Comparison of ENCODE assay signal across 10 cellular contexts in the genomic region with DNA sequence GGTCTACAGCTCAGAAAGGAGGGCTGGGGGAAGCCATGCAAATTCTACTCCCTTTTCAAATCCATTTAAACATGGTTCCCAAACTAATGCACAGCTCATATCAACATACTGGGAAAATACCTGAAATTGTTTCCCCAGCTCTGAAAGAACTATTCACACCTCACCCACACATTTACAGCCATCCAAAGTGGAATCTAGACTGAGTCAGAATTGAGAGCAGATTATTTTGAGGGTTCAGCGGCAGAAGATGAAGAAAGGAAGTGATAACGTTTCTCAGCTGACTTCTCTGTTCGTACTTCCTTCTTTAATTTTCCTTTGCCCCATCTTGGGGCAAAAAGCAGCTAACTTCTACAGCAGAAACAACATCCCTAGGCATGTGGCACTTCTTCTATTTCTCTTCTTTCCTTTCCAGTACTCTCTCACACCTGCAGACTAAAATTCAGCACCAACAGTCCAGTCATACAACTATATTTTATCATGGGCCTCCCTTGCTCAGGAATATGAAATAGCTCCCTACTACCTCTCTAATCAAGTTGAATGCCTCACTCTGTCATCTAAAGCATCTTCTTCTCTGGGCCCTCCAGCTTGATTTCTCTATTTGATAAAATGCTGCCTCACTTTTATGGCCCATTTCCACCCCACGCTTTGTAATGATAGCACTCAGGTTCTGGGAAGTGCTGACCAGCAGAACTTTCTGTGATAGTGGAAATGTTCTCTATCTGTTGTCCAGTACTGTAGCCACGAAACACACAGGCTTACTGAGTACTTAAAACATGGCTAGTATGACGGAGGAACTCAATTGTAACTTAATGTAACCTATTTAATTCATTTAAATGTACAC. TPM values are rescaled to one million over a fixed set of nuclear protein-coding genes. Genes with fewer than 3 reads are reported as not detected.
DNase-seq lines count a peak whose midpoint lies in the region; ATAC-seq and TF ChIP-seq lines count a peak whose summit lies in the region.
"Had no signal": no experiment of that assay in that cellular context is flagged by ENCODE, and none has a peak within 500 bp of the region (broad histone marks: within the 10 kb centered on the region; RNA-seq: fewer than 3 reads in every experiment).

No MANE protein-coding gene starts in this region.

- peaks cover 99% of the 10 kb centered on the region for H3K4me1 Mint-ChIP-seq in activated naive CD4-positive, alpha-beta T cell treated with anti-CD3 and anti-CD28 coated beads, Interleukin-2, amount 50 U/mL, for 24 hours
- H3K4me1 Mint-ChIP-seq in activated CD4-positive, alpha-beta memory T cell treated with anti-CD3 and anti-CD28 coated beads, Interleukin-2, amount 10 ng/mL, durations not matched to agents 7 days and 5 days, result peaks cover 99% of the 10 kb centered on the region

- no peaks in the 10 kb centered on the region for H3K9me3 ChIP-seq in right lobe of liver
- no peaks in the 10 kb centered on the region for H3K9me3 ChIP-seq in tibial nerve

- H3K27ac ChIP-seq in right lobe of liver, result peak overlapping the region; percentile 42 to 75 (median 53)
- H3K27ac ChIP-seq in tibial nerve, result peak overlapping the region; percentile 15 to 78 (median 58)

- no peaks in the 10 kb centered on the region for H3K36me3 ChIP-seq in right lobe of liver
- no peaks in the 10 kb centered on the region for H3K36me3 ChIP-seq in tibial nerve

- no peak for DNase-seq in activated naive CD4-positive, alpha-beta T cell treated with anti-CD3 and anti-CD28 coated beads, Interleukin-2, amount 50 U/mL, for 16 hours
- DNase-seq in activated CD4-positive, alpha-beta memory T cell treated with anti-CD3 and anti-CD28 coated beads, Interleukin-2, amount 10 ng/mL, durations not matched to agents 7 days and 5 days, result no peak
- DNase-seq in right lobe of liver (no peak), tibial nerve (ENCODE audit: low spot score in 2 of 2) (no peak), GM03348 (ENCODE audit: low spot score) (no peak)
- no peak for DNase-seq in stimulated activated CD4-positive, alpha-beta T cell treated with anti-CD3 and anti-CD28 coated beads, Interleukin-12 subunit alpha, Interleukin-12 subunit beta, amount 100 ng/mL, for 4 hours
- DNase-seq: H7, trophoblast cell had no signal

- H3K27ac Mint-ChIP-seq in activated naive CD4-positive, alpha-beta T cell treated with anti-CD3 and anti-CD28 coated beads, Interleukin-2, amount 50 U/mL, for 24 hours, result peak overlapping the region; percentile 92
- H3K27ac Mint-ChIP-seq in activated CD4-positive, alpha-beta memory T cell treated with anti-CD3 and anti-CD28 coated beads, Interleukin-2, amount 10 ng/mL, durations not matched to agents 7 days and 5 days, result peak overlapping the region; percentile 97

- H3K27me3 Mint-ChIP-seq in activated naive CD4-positive, alpha-beta T cell treated with anti-CD3 and anti-CD28 coated beads, Interleukin-2, amount 50 U/mL, for 24 hours, result no peaks in the 10 kb centered on the region
- no peaks in the 10 kb centered on the region for H3K27me3 Mint-ChIP-seq in activated CD4-positive, alpha-beta memory T cell treated with anti-CD3 and anti-CD28 coated beads, Interleukin-2, amount 10 ng/mL, durations not matched to agents 7 days and 5 days

- CTCF ChIA-PET in activated CD4-positive, alpha-beta memory T cell treated with anti-CD3 and anti-CD28 coated beads, Interleukin-2, amount 10 ng/mL, durations not matched to agents 7 days and 5 days (lab: Charles Lee), result interaction anchor here (1.0 to 7.2 kb wide), 6 partner anchors 8 to 154 kb away, joined by 3 to 92 read pairs (median 4); no protein-coding TSS in a partner anchor

- H3K4me3 Mint-ChIP-seq in activated naive CD4-positive, alpha-beta T cell treated with anti-CD3 and anti-CD28 coated beads, Interleukin-2, amount 50 U/mL, for 24 hours, result peak overlapping the region; percentile 60
- H3K4me3 Mint-ChIP-seq in activated CD4-positive, alpha-beta memory T cell treated with anti-CD3 and anti-CD28 coated beads, Interleukin-2, amount 10 ng/mL, durations not matched to agents 7 days and 5 days, result peak overlapping the region; percentile 63

- H3K36me3 Mint-ChIP-seq in activated naive CD4-positive, alpha-beta T cell treated with anti-CD3 and anti-CD28 coated beads, Interleukin-2, amount 50 U/mL, for 24 hours, result peaks cover 4% of the 10 kb centered on the region
- H3K36me3 Mint-ChIP-seq in activated CD4-positive, alpha-beta memory T cell treated with anti-CD3 and anti-CD28 coated beads, Interleukin-2, amount 10 ng/mL, durations not matched to agents 7 days and 5 days (ENCODE audit: low read depth), result peaks cover 78% of the 10 kb centered on the region

- no peaks in the 10 kb centered on the region for H3K9me3 Mint-ChIP-seq in activated naive CD4-positive, alpha-beta T cell treated with anti-CD3 and anti-CD28 coated beads, Interleukin-2, amount 50 U/mL, for 24 hours
- H3K9me3 Mint-ChIP-seq in activated CD4-positive, alpha-beta memory T cell treated with anti-CD3 and anti-CD28 coated beads, Interleukin-2, amount 10 ng/mL, durations not matched to agents 7 days and 5 days, result no peaks in the 10 kb centered on the region

- ATAC-seq in right lobe of liver (no peak), GM18511 (IDR thresholded peaks at IDR 0.05; ENCODE audit: unreplicated experiment) (no peak)

- POLR2A ChIA-PET in activated CD4-positive, alpha-beta memory T cell treated with anti-CD3 and anti-CD28 coated beads, Interleukin-2, amount 10 ng/mL, durations not matched to agents 7 days and 5 days (lab: Charles Lee), result interaction anchor here (1.0 to 17.3 kb wide), 12 partner anchors 9 to 303 kb away, joined by 3 to 356 read pairs (median 6); partner anchors contain the start of genes APLF, ARHGAP25 and FBXO48

- H3K4me3 ChIP-seq in right lobe of liver, result no peak overlapping the region
- H3K4me3 ChIP-seq in tibial nerve, result no peak overlapping the region

- TF ChIP-seq POLR2A in right lobe of liver (IDR thresholded peaks at IDR 0.05) (no peak), tibial nerve (IDR thresholded peaks at IDR 0.05) (no peak)

- TF ChIP-seq EP300 in tibial nerve (IDR thresholded peaks at IDR 0.05), result peak in 1 of 2 donors; percentile 40

- H3K4me1 ChIP-seq in right lobe of liver (peaks cover 0 to 18% (median 0%) of the 10 kb centered on the region in 4 donors), tibial nerve (peaks cover 0 to 58% (median 16%) of the 10 kb centered on the region in 4 donors)

- intact Hi-C loops in right lobe of liver (cut with DNase I), result no loop called here

- WGBS in right lobe of liver (ENCODE audit: insufficient coverage, low coverage, low lambda C conversion rate, missing lambda C conversion rate), result 53% methylated on average over 6 of the region's 6 CpGs
- WGBS in tibial nerve, 2 donors, result 74 to 82% methylated on average over 6 of the region's 6 CpGs

- H3K27me3 ChIP-seq in right lobe of liver, result no peaks in the 10 kb centered on the region
- no peaks in the 10 kb centered on the region for H3K27me3 ChIP-seq in tibial nerve

- TF ChIP-seq CTCF in right lobe of liver (IDR thresholded peaks at IDR 0.05) (no peak), tibial nerve (IDR thresholded peaks at IDR 0.05) (no peak)

RNA-seq across cellular contexts. Expression of gene ARHGAP25, which starts 35.9 kb away (rescaled TPM):
- total RNA-seq in activated CD4-positive, alpha-beta memory T cell treated with anti-CD3 and anti-CD28 coated beads, Interleukin-2, amount 10 ng/mL, durations not matched to agents 7 days and 5 days, result 100 to 1,000 TPM; 128 to 132 TPM
- total RNA-seq in right lobe of liver (1 to 10 TPM; 3.3 to 9.8 (median 5.0) TPM), tibial nerve (1 to 10 TPM; 4.3 to 9.6 (median 5.3) TPM)

Comparison
In these comparisons a context has a peak if more than half of its experiments do, and no peak if none do; other contexts are left out.
1. RNA of gene ARHGAP25, which starts 35.9 kb away (total RNA-seq): 128 to 132 TPM in activated CD4-positive, alpha-beta memory T cell treated with anti-CD3 and anti-CD28 coated beads, Interleukin-2, amount 10 ng/mL, durations not matched to agents 7 days and 5 days; 4.3 to 9.6 TPM in tibial nerve and 3.3 to 9.8 TPM in right lobe of liver; every median in the first group is over 10 times any median in the second.